Comparison of ENCODE assay signal across 6 cellular contexts in the genomic region with DNA sequence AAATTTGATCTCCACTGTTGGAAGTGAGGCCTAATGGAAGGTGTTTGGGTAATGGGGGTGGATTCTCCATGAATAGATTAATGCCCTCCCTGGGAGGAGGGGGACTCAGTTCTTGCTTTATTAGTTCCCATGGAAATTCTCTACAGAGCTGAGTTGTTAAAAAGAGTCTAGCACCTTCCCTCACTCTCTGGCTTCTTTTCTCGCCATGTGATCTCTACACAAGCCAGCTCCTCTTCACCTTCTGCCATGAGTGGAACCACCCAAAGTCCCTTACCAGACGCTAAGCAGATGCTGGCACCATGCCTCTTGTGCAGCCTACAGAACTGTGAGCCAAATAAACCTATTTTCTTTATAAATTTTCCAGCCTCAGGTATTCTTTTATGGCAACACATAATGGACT.
"Had no signal": no experiment of that assay in that cellular context is flagged by ENCODE, and none has a peak within 500 bp of the region (broad histone marks: within the 10 kb centered on the region; RNA-seq: fewer than 3 reads in every experiment).

No MANE protein-coding gene starts in this region.

- H3K4me3 ChIP-seq: HAP-1 had no signal

- DNase-seq: GOT3, H7, HFFc6 had no signal

- H3K4me3 Mint-ChIP-seq: HFFc6, IgD-negative memory B cell had no signal

- H3K27me3 Mint-ChIP-seq: IgD-negative memory B cell had no signal

- H3K36me3 Mint-ChIP-seq: IgD-negative memory B cell had no signal

- H3K36me3 ChIP-seq: HAP-1 had no signal

- H3K4me1 ChIP-seq: HAP-1 had no signal

- H3K9me3 ChIP-seq: HAP-1 had no signal

- H3K27ac Mint-ChIP-seq: HFFc6, IgD-negative memory B cell had no signal

- H3K4me1 Mint-ChIP-seq: IgD-negative memory B cell had no signal

- H3K27ac ChIP-seq: HL-60 had no signal
